8 cellular contexts compared by ENCODE assay signal in the genomic region with DNA sequence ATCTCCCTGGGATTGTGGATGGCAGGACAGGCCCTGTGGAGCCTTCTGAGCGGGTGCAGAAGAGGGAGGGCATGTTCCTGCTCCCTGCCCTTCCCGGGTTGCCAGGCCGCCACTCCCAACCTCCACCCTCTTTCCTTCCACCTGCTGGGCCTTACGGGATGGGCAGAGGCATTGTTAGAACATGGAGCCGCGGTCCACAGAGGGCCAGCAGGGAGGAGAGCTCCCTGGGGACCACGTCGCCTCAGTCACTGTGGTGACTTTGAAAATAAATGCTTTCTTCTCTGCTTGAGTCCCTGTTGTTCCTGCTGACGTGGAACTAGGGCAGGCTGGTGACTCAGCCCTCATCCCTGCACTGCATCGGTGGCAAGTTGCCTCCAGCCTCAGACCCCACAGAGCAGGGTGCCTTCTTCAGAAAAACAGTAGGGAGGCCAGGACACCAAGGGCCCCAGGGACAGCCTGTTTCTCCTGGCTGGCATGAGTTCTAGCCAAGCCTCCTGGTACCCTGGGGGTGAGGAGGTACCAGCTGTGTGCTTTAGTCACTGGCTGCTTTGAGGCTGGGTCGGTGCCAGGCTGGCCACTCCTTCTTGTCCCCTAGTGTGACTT.
DNase-seq lines count a peak whose midpoint lies in the region; ATAC-seq lines count a peak whose summit lies in the region.

No MANE protein-coding gene starts in this region.

- DNase-seq in stimulated activated CD4-positive, alpha-beta T cell treated with anti-CD3 and anti-CD28 coated beads, Interleukin-15, amount 100 ng/mL, for 24 hours = peak; percentile 41
- DNase-seq in stimulated activated CD4-positive, alpha-beta T cell treated with anti-CD3 and anti-CD28 coated beads, Interleukin-12 subunit alpha, Interleukin-12 subunit beta, amount 100 ng/mL, for 4 hours = no peak
- DNase-seq in SHP77 (lab: John Stamatoyannopoulos, UW) = peak; percentile 48 to 64
- DNase-seq in fibroblast of gingiva (ENCODE audit: low read depth) = peak; percentile 86
- DNase-seq in posterior vena cava (ENCODE audit: low spot score) = peak; percentile 89
- DNase-seq in stimulated activated CD8-positive, alpha-beta memory T cell treated with anti-CD3 and anti-CD28 coated beads, Interleukin-4, amount 100 ng/mL, for 48 hours = no peak
- DNase-seq in cortex of kidney (lab: John Stamatoyannopoulos, UW) = no peak

- intact Hi-C loops in posterior vena cava (cut with DNase I) = no loop called here

- ATAC-seq in HG03442 (IDR thresholded peaks at IDR 0.05; ENCODE audit: unreplicated experiment) = no peak

Comparison
In these comparisons a context has a peak if more than half of its experiments do, and no peak if none do; other contexts are left out.
1. DNase-seq: peak in stimulated activated CD4-positive, alpha-beta T cell treated with anti-CD3 and anti-CD28 coated beads, Interleukin-15, amount 100 ng/mL, for 24 hours (single experiment), SHP77 (2 of 2), fibroblast of gingiva (single experiment) and posterior vena cava (single experiment); none in stimulated activated CD4-positive, alpha-beta T cell treated with anti-CD3 and anti-CD28 coated beads, Interleukin-12 subunit alpha, Interleukin-12 subunit beta, amount 100 ng/mL, for 4 hours (single experiment), stimulated activated CD8-positive, alpha-beta memory T cell treated with anti-CD3 and anti-CD28 coated beads, Interleukin-4, amount 100 ng/mL, for 48 hours (single experiment) and cortex of kidney (single experiment).